In the genomic region with DNA sequence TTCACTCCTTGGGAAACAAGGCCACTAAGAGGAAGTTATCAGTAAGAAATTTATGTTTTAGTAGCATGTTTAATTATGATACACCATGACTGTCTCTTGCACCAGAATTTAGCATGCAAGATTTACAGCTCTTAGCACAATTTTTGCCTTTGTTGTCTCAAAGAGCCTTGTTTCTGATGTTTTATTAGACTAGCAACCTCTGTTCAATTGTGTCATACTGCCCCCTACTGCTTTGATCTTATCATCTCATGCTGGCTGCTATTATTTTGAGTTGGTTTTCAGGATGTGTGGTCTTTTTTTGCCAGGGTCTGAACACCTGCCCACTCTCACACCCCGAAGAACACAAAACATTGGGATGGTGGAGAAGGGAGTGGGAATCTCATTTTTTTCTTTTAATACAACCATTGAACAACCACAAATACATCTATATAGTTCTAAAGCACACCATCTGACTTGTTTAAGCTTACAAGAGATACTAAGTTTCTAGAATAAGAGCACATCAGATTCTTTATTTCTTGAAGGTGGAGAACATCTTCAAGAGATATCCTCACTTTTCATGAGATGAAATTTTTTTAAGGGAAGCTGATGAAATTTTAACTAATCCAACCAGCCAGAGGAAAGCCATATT, we compare ENCODE assay signal across 8 cellular contexts.
A peak's percentile ranks its signal among the peaks of the same experiment; 100 is the strongest.
DNase-seq lines count a peak whose midpoint lies in the region; ATAC-seq and TF ChIP-seq lines count a peak whose summit lies in the region.

No MANE protein-coding gene starts in this region.

- H3K4me3 ChIP-seq in gastroesophageal sphincter (no peak overlapping the region), retinal pigment epithelial cell (ENCODE audit: low read length) (no peak overlapping the region)

- no peak overlapping the region for H3K27ac ChIP-seq in gastroesophageal sphincter

- TF ChIP-seq CTCF in gastroesophageal sphincter (IDR thresholded peaks at IDR 0.05) (peak; percentile 45 to 70 (median 67)), retinal pigment epithelial cell (conservative IDR thresholded peaks at IDR 0.05; ENCODE audit: low read depth, low read length) (peak; percentile 66)

- no peaks in the 10 kb centered on the region for H3K9me3 ChIP-seq in gastroesophageal sphincter

- no peak for TF ChIP-seq EP300 in gastroesophageal sphincter (IDR thresholded peaks at IDR 0.05)

- no peak for TF ChIP-seq POLR2A in gastroesophageal sphincter (IDR thresholded peaks at IDR 0.05)

- DNase-seq in A172 (ENCODE audit: low spot score): peak; percentile 36
- DNase-seq in GM04503 (ENCODE audit: low read depth): peak; percentile 11
- peak; percentile 71 for DNase-seq in NCI-H1092 treated with DMSO at 0.1 percent for 48 hours (lab: John Stamatoyannopoulos, UW)
- DNase-seq in retinal pigment epithelial cell (ENCODE audit: low read depth): no peak
- DNase-seq in activated CD4-positive, alpha-beta T cell treated with anti-CD3 and anti-CD28 coated beads, Interleukin-2, amount 50 U/mL, for 48 hours: no peak

- no peaks in the 10 kb centered on the region for H3K36me3 ChIP-seq in gastroesophageal sphincter

- peaks cover 0 to 8% (median 0%) of the 10 kb centered on the region in 3 donors for H3K4me1 ChIP-seq in gastroesophageal sphincter

- H3K27me3 ChIP-seq in gastroesophageal sphincter: no peaks in the 10 kb centered on the region

- 8 to 10% methylated on average over 1 of the region's 1 CpG for WGBS in gastroesophageal sphincter (ENCODE audit: low coverage in 1 of 2), 2 donors

- ATAC-seq in SK-N-SH treated with all-trans-retinoic acid at 6 μM for 48 hours (peak; percentile 73), gastroesophageal sphincter (no peak), GM18873 (IDR thresholded peaks at IDR 0.05; ENCODE audit: low FRiP score, unreplicated experiment) (no peak)

TF ChIP-seq in SK-N-SH treated with all-trans-retinoic acid at 6 μM for 48 hours, 23 proteins besides CTCF, POLR2A, EP300 and RAD21:
- TF ChIP-seq ZNF8 (CRISPR knock-in tag; IDR thresholded peaks at IDR 0.05) (no peak), CSDC2 (CRISPR knock-in tag; IDR thresholded peaks at IDR 0.05) (no peak), ZNF565 (CRISPR knock-in tag; conservative IDR thresholded peaks at IDR 0.05; ENCODE audit: low read depth) (no peak), ZNF70 (CRISPR knock-in tag; IDR thresholded peaks at IDR 0.05) (no peak), ZFP3 (CRISPR knock-in tag; IDR thresholded peaks at IDR 0.05) (no peak), BACH2 (CRISPR knock-in tag; IDR thresholded peaks at IDR 0.05; ENCODE audit: borderline replicate concordance) (no peak), TOX (CRISPR knock-in tag; IDR thresholded peaks at IDR 0.05; ENCODE audit: borderline replicate concordance) (no peak)
- TF ChIP-seq, protein P1, sequence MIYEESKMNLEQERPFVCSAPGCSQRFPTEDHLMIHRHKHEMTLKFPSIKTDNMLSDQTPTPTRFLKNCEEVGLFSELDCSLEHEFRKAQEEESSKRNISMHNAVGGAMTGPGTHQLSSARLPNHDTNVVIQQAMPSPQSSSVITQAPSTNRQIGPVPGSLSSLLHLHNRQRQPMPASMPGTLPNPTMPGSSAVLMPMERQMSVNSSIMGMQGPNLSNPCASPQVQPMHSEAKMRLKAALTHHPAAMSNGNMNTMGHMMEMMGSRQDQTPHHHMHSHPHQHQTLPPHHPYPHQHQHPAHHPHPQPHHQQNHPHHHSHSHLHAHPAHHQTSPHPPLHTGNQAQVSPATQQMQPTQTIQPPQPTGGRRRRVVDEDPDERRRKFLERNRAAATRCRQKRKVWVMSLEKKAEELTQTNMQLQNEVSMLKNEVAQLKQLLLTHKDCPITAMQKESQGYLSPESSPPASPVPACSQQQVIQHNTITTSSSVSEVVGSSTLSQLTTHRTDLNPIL (CRISPR knock-in tag; IDR thresholded peaks at IDR 0.05; ENCODE audit: low read depth): no peak
- TF ChIP-seq, protein P2, sequence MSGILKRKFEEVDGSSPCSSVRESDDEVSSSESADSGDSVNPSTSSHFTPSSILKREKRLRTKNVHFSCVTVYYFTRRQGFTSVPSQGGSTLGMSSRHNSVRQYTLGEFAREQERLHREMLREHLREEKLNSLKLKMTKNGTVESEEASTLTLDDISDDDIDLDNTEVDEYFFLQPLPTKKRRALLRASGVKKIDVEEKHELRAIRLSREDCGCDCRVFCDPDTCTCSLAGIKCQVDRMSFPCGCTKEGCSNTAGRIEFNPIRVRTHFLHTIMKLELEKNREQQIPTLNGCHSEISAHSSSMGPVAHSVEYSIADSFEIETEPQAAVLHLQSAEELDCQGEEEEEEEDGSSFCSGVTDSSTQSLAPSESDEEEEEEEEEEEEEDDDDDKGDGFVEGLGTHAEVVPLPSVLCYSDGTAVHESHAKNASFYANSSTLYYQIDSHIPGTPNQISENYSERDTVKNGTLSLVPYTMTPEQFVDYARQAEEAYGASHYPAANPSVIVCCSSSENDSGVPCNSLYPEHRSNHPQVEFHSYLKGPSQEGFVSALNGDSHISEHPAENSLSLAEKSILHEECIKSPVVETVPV (CRISPR knock-in tag; IDR thresholded peaks at IDR 0.05): no peak
- TF ChIP-seq, protein P3, sequence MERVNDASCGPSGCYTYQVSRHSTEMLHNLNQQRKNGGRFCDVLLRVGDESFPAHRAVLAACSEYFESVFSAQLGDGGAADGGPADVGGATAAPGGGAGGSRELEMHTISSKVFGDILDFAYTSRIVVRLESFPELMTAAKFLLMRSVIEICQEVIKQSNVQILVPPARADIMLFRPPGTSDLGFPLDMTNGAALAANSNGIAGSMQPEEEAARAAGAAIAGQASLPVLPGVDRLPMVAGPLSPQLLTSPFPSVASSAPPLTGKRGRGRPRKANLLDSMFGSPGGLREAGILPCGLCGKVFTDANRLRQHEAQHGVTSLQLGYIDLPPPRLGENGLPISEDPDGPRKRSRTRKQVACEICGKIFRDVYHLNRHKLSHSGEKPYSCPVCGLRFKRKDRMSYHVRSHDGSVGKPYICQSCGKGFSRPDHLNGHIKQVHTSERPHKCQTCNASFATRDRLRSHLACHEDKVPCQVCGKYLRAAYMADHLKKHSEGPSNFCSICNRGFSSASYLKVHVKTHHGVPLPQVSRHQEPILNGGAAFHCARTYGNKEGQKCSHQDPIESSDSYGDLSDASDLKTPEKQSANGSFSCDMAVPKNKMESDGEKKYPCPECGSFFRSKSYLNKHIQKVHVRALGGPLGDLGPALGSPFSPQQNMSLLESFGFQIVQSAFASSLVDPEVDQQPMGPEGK (CRISPR knock-in tag; IDR thresholded peaks at IDR 0.05; ENCODE audit: borderline replicate concordance): no peak

Comparison
In these comparisons a context has a peak if more than half of its experiments do, and no peak if none do; other contexts are left out.
1. DNase-seq: peak in A172 (single experiment), GM04503 (single experiment) and NCI-H1092 treated with DMSO at 0.1 percent for 48 hours (single experiment); none in retinal pigment epithelial cell (single experiment) and activated CD4-positive, alpha-beta T cell treated with anti-CD3 and anti-CD28 coated beads, Interleukin-2, amount 50 U/mL, for 48 hours (0 of 2).